Comparison of ENCODE assay signal across 25 cellular contexts in the genomic region with DNA sequence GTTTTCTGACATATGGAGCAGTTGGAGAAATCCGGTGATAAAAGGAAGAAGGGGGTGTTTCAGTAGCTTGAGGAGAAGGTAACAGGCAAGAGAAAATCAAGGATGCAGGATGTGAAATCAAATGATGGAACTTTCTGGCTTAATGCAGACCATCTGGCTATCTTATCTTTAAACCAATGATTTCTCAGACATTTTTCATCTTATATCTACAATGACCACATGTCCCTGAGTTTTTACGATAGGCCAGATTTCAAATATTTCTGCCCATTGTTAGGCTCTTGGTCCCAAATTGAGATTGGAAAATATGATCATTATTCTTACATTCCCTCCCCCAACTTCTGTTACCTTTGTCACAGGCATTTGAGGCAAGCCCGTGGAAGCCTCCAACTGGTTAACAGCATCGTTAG.
"Had no signal": no experiment of that assay in that cellular context is flagged by ENCODE, and none has a peak within 500 bp of the region (broad histone marks: within the 10 kb centered on the region; RNA-seq: fewer than 3 reads in every experiment).

No MANE protein-coding gene starts in this region.

- H3K27me3 Mint-ChIP-seq: type B pancreatic cell had no signal

- H3K27ac Mint-ChIP-seq: endodermal cell; naive thymus-derived CD4-positive, alpha-beta T cell; stimulated activated effector memory CD8-positive, alpha-beta T cell treated with anti-CD3 and anti-CD28 coated beads, Interleukin-12 subunit alpha, Interleukin-12 subunit beta, amount 100 ng/mL, for 72 hours; type B pancreatic cell had no signal

- DNase-seq: effector CD4-positive, alpha-beta T cell; endodermal cell; erythroblast; foreskin melanocyte; heart left ventricle; hippocampal formation; kidney glomerular epithelial cell; mesendoderm; naive thymus-derived CD4-positive, alpha-beta T cell; nucleus accumbens; ovary; right cardiac atrium; small intestine; stimulated activated CD4-positive, alpha-beta T cell treated with anti-CD3 and anti-CD28 coated beads, Interleukin-4, amount 100 ng/mL, for 1 hour; stimulated activated CD8-positive, alpha-beta memory T cell treated with anti-CD3 and anti-CD28 coated beads, Interleukin-4, amount 100 ng/mL, for 48 hours; stimulated activated naive CD8-positive, alpha-beta T cell treated with anti-CD3 and anti-CD28 coated beads, Interleukin-15, Interleukin-2, amounts not matched to agents 100 U/mL and 50 U/mL, for 24 hours; thyroid gland; uterus had no signal

- FAIRE-seq: endothelial cell of umbilical vein, islet of Langerhans, small intestine had no signal

- H3K4me3 Mint-ChIP-seq: endodermal cell; naive thymus-derived CD4-positive, alpha-beta T cell; neural crest cell; stimulated activated effector memory CD8-positive, alpha-beta T cell treated with anti-CD3 and anti-CD28 coated beads, Interleukin-12 subunit alpha, Interleukin-12 subunit beta, amount 100 ng/mL, for 72 hours; type B pancreatic cell had no signal

- H3K9me3 Mint-ChIP-seq: endodermal cell, type B pancreatic cell had no signal

- H3K4me1 ChIP-seq: heart left ventricle, suprapubic skin, thyroid gland had no signal

- H3K27me3 ChIP-seq: heart left ventricle, ovary, suprapubic skin, thyroid gland, uterus had no signal

- H3K36me3 ChIP-seq: heart left ventricle, ovary, suprapubic skin, thyroid gland, uterus had no signal

- H3K27ac ChIP-seq: coronary artery, heart left ventricle, ovary, suprapubic skin, thyroid gland, uterus had no signal

- H3K36me3 Mint-ChIP-seq: naive thymus-derived CD4-positive, alpha-beta T cell; stimulated activated effector memory CD8-positive, alpha-beta T cell treated with anti-CD3 and anti-CD28 coated beads, Interleukin-12 subunit alpha, Interleukin-12 subunit beta, amount 100 ng/mL, for 72 hours; type B pancreatic cell had no signal

- H3K9me3 ChIP-seq: heart left ventricle, ovary, suprapubic skin, thyroid gland, uterus had no signal

- H3K4me1 Mint-ChIP-seq: endodermal cell; naive thymus-derived CD4-positive, alpha-beta T cell; stimulated activated effector memory CD8-positive, alpha-beta T cell treated with anti-CD3 and anti-CD28 coated beads, Interleukin-12 subunit alpha, Interleukin-12 subunit beta, amount 100 ng/mL, for 72 hours had no signal

- ATAC-seq: heart left ventricle; naive thymus-derived CD4-positive, alpha-beta T cell; right cardiac atrium; stimulated activated effector memory CD8-positive, alpha-beta T cell treated with anti-CD3 and anti-CD28 coated beads, Interleukin-12 subunit alpha, Interleukin-12 subunit beta, amount 100 ng/mL, for 72 hours; stimulated activated naive CD8-positive, alpha-beta T cell treated with anti-CD3 and anti-CD28 coated beads, Interleukin-15, Interleukin-2, amounts not matched to agents 100 U/mL and 50 U/mL, for 24 hours had no signal

- H3K4me3 ChIP-seq: coronary artery, heart left ventricle, ovary, suprapubic skin, thyroid gland, uterus had no signal
